ENCODE assay signal across 1 cellular context in the genomic region with DNA sequence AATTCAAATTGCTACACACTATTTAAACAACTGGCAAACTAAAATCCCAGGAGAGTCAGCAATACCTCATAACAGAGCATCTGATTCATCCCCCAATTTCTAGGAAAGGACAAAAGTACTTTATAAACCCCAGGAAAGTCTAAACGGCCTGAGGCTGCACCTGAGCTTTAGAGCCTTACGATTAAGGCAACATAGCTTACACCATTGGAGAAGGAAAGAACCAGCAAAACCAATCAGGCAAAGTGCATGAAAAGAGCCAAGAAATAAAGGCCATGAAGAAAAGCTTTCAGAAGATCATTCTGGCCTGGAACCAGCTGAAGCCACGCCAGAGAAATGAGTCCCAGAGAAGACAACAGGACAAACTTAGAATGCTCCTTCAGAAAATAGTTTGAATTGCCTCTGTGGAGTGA.
TF ChIP-seq lines count a peak whose summit lies in the region.

No MANE protein-coding gene starts in this region.

TF ChIP-seq in K562, 482 proteins besides CTCF, POLR2A, EP300 and RAD21 (continued from another document):
- TF ChIP-seq, protein P1, sequence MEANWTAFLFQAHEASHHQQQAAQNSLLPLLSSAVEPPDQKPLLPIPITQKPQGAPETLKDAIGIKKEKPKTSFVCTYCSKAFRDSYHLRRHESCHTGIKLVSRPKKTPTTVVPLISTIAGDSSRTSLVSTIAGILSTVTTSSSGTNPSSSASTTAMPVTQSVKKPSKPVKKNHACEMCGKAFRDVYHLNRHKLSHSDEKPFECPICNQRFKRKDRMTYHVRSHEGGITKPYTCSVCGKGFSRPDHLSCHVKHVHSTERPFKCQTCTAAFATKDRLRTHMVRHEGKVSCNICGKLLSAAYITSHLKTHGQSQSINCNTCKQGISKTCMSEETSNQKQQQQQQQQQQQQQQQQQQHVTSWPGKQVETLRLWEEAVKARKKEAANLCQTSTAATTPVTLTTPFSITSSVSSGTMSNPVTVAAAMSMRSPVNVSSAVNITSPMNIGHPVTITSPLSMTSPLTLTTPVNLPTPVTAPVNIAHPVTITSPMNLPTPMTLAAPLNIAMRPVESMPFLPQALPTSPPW (CRISPR knock-in tag; IDR thresholded peaks at IDR 0.05): no peak
- no peak for TF ChIP-seq ZNF41 (CRISPR knock-in tag; conservative IDR thresholded peaks at IDR 0.05)
- TF ChIP-seq ATF7 (IDR thresholded peaks at IDR 0.05): no peak
- TF ChIP-seq, protein P2, sequence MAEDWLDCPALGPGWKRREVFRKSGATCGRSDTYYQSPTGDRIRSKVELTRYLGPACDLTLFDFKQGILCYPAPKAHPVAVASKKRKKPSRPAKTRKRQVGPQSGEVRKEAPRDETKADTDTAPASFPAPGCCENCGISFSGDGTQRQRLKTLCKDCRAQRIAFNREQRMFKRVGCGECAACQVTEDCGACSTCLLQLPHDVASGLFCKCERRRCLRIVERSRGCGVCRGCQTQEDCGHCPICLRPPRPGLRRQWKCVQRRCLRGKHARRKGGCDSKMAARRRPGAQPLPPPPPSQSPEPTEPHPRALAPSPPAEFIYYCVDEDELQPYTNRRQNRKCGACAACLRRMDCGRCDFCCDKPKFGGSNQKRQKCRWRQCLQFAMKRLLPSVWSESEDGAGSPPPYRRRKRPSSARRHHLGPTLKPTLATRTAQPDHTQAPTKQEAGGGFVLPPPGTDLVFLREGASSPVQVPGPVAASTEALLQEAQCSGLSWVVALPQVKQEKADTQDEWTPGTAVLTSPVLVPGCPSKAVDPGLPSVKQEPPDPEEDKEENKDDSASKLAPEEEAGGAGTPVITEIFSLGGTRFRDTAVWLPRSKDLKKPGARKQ (CRISPR knock-in tag; IDR thresholded peaks at IDR 0.05): no peak
- TF ChIP-seq, protein P3, sequence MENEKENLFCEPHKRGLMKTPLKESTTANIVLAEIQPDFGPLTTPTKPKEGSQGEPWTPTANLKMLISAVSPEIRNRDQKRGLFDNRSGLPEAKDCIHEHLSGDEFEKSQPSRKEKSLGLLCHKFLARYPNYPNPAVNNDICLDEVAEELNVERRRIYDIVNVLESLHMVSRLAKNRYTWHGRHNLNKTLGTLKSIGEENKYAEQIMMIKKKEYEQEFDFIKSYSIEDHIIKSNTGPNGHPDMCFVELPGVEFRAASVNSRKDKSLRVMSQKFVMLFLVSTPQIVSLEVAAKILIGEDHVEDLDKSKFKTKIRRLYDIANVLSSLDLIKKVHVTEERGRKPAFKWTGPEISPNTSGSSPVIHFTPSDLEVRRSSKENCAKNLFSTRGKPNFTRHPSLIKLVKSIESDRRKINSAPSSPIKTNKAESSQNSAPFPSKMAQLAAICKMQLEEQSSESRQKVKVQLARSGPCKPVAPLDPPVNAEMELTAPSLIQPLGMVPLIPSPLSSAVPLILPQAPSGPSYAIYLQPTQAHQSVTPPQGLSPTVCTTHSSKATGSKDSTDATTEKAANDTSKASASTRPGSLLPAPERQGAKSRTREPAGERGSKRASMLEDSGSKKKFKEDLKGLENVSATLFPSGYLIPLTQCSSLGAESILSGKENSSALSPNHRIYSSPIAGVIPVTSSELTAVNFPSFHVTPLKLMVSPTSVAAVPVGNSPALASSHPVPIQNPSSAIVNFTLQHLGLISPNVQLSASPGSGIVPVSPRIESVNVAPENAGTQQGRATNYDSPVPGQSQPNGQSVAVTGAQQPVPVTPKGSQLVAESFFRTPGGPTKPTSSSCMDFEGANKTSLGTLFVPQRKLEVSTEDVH (IDR thresholded peaks at IDR 0.05; ENCODE audit: low read depth, partially characterized antibody): no peak
- TF ChIP-seq BRCA1 (IDR thresholded peaks at IDR 0.05): no peak
- no peak for TF ChIP-seq BRCA1 (CRISPR knock-in tag; IDR thresholded peaks at IDR 0.05)
- TF ChIP-seq, protein P4, sequence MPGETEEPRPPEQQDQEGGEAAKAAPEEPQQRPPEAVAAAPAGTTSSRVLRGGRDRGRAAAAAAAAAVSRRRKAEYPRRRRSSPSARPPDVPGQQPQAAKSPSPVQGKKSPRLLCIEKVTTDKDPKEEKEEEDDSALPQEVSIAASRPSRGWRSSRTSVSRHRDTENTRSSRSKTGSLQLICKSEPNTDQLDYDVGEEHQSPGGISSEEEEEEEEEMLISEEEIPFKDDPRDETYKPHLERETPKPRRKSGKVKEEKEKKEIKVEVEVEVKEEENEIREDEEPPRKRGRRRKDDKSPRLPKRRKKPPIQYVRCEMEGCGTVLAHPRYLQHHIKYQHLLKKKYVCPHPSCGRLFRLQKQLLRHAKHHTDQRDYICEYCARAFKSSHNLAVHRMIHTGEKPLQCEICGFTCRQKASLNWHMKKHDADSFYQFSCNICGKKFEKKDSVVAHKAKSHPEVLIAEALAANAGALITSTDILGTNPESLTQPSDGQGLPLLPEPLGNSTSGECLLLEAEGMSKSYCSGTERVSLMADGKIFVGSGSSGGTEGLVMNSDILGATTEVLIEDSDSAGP (CRISPR knock-in tag; IDR thresholded peaks at IDR 0.05): no peak
TF ChIP-seq in K562: peak in this region for 0.
